1 cellular context compared by ENCODE assay signal in genomic region chr18:79625195-79625923, GRCh38.
TF ChIP-seq lines count a peak whose summit lies in the region.

No MANE protein-coding gene starts in this region.

TF ChIP-seq in GM12878, 131 proteins besides CTCF, POLR2A, EP300 and RAD21 (continued from another document):
- no peak for TF ChIP-seq RCOR1 (conservative IDR thresholded peaks at IDR 0.05; ENCODE audit: low read depth, low read length)
- TF ChIP-seq MAX (IDR thresholded peaks at IDR 0.05; ENCODE audit: low read depth, low read length) = peak; percentile 52; the same call in 1 of the 2 replicates
- TF ChIP-seq, protein P1, sequence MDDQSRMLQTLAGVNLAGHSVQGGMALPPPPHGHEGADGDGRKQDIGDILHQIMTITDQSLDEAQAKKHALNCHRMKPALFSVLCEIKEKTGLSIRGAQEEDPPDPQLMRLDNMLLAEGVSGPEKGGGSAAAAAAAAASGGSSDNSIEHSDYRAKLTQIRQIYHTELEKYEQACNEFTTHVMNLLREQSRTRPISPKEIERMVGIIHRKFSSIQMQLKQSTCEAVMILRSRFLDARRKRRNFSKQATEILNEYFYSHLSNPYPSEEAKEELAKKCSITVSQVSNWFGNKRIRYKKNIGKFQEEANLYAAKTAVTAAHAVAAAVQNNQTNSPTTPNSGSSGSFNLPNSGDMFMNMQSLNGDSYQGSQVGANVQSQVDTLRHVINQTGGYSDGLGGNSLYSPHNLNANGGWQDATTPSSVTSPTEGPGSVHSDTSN (IDR thresholded peaks at IDR 0.05; ENCODE audit: insufficient replicate concordance, low read depth, low read length) = no peak
- TF ChIP-seq YY1 (IDR thresholded peaks at IDR 0.05; ENCODE audit: low read depth, low read length) = 0 out of 2 replicates have a peak, but pooled peaks have one; percentile 24
- no peak for TF ChIP-seq ASH2L (IDR thresholded peaks at IDR 0.05; ENCODE audit: borderline replicate concordance, low read depth)
- peak; percentile 70; the same call in 1 of the 2 replicates for TF ChIP-seq GATAD2B (conservative IDR thresholded peaks at IDR 0.05; ENCODE audit: low read depth)
- TF ChIP-seq MTA2 (IDR thresholded peaks at IDR 0.05; ENCODE audit: low read depth) = peak; percentile 57; the same call in 1 of the 2 replicates
- no peak for TF ChIP-seq SREBF2 (IDR thresholded peaks at IDR 0.05; ENCODE audit: low read length)
- TF ChIP-seq DPF2 (IDR thresholded peaks at IDR 0.05) = peak; percentile 41; the same call in 1 of the 2 replicates
- no peak for TF ChIP-seq TARDBP (IDR thresholded peaks at IDR 0.05; ENCODE audit: borderline replicate concordance)
- TF ChIP-seq TCF3 (IDR thresholded peaks at IDR 0.05; ENCODE audit: borderline replicate concordance, insufficient read depth, low read depth, low read length) = no peak
- no peak for TF ChIP-seq CBX3 (IDR thresholded peaks at IDR 0.05; ENCODE audit: borderline replicate concordance, low read depth)
- peak; percentile 71 for TF ChIP-seq GABPA (IDR thresholded peaks at IDR 0.05; ENCODE audit: low read depth)
- no peak for TF ChIP-seq STAT3 (IDR thresholded peaks at IDR 0.05; ENCODE audit: low read depth, low read length)
- TF ChIP-seq, protein P2, sequence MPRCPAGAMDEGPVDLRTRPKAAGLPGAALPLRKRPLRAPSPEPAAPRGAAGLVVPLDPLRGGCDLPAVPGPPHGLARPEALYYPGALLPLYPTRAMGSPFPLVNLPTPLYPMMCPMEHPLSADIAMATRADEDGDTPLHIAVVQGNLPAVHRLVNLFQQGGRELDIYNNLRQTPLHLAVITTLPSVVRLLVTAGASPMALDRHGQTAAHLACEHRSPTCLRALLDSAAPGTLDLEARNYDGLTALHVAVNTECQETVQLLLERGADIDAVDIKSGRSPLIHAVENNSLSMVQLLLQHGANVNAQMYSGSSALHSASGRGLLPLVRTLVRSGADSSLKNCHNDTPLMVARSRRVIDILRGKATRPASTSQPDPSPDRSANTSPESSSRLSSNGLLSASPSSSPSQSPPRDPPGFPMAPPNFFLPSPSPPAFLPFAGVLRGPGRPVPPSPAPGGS (IDR thresholded peaks at IDR 0.05; ENCODE audit: borderline replicate concordance, insufficient read depth, low read depth, low read length, poor library complexity, severe bottlenecking) = peak; percentile 50
- TF ChIP-seq TCF7 (IDR thresholded peaks at IDR 0.05; ENCODE audit: borderline replicate concordance) = no peak
- TF ChIP-seq, protein P3, sequence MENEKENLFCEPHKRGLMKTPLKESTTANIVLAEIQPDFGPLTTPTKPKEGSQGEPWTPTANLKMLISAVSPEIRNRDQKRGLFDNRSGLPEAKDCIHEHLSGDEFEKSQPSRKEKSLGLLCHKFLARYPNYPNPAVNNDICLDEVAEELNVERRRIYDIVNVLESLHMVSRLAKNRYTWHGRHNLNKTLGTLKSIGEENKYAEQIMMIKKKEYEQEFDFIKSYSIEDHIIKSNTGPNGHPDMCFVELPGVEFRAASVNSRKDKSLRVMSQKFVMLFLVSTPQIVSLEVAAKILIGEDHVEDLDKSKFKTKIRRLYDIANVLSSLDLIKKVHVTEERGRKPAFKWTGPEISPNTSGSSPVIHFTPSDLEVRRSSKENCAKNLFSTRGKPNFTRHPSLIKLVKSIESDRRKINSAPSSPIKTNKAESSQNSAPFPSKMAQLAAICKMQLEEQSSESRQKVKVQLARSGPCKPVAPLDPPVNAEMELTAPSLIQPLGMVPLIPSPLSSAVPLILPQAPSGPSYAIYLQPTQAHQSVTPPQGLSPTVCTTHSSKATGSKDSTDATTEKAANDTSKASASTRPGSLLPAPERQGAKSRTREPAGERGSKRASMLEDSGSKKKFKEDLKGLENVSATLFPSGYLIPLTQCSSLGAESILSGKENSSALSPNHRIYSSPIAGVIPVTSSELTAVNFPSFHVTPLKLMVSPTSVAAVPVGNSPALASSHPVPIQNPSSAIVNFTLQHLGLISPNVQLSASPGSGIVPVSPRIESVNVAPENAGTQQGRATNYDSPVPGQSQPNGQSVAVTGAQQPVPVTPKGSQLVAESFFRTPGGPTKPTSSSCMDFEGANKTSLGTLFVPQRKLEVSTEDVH (IDR thresholded peaks at IDR 0.05; ENCODE audit: low read depth, partially characterized antibody) = no peak
- TF ChIP-seq MTA3 (IDR thresholded peaks at IDR 0.05; ENCODE audit: borderline replicate concordance, low read length) = 0 out of 2 replicates have a peak, but pooled peaks have one; percentile 37
- peak in 1 of 2 experiments; percentile 81; a peak in 2 of 4 replicates for TF ChIP-seq ETV6 (conservative IDR thresholded peaks at IDR 0.05 in 1 of 2, IDR thresholded peaks at IDR 0.05 in 1 of 2; ENCODE audit: borderline replicate concordance in 1 of 2, low read depth in 1 of 2)
- TF ChIP-seq NFIC (IDR thresholded peaks at IDR 0.05; ENCODE audit: low read depth, low read length) = peak; percentile 86
- TF ChIP-seq SRF (IDR thresholded peaks at IDR 0.05; ENCODE audit: low read depth in 2 of 2, low read length in 2 of 2) = no peak
- no peak for TF ChIP-seq RAD51 (IDR thresholded peaks at IDR 0.05)
- TF ChIP-seq ESRRA (IDR thresholded peaks at IDR 0.05; ENCODE audit: low read length) = no peak
